Comparison of ENCODE assay signal across 8 cellular contexts in the genomic region with DNA sequence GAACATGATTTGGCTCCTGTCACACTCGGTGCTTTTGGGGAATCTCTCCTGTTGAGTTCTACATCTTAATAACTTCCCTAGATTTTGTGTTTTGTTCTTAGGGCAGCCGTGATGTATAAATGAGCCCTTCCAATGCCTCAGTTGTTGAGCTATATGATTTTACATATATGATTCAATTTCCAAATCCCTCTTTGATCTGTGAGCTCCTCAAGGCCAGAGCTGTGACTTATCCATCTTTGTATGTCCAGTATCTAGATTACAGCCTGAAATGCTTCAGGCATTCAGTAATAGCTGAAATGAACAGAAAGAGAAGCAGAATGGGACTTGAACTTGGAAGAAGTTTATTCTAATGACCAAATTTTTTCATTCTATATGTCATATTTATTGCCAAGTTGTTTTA. TPM values are rescaled to one million over a fixed set of nuclear protein-coding genes. Genes with fewer than 3 reads are reported as not detected.
DNase-seq lines count a peak whose midpoint lies in the region; ATAC-seq, FAIRE-seq and TF ChIP-seq lines count a peak whose summit lies in the region.

No MANE protein-coding gene starts in this region.

- TF ChIP-seq EP300 in HepG2 (IDR thresholded peaks at IDR 0.05; ENCODE audit: low read depth in 2 of 2, low read length in 2 of 2) (no peak), HepG2 (CRISPR knock-in tag; IDR thresholded peaks at IDR 0.05; ENCODE audit: borderline replicate concordance) (no peak)

- H3K4me1 Mint-ChIP-seq in activated CD8-positive, alpha-beta T cell treated with anti-CD3 and anti-CD28 coated beads, Interleukin-2, amount 10 ng/mL, durations not matched to agents 7 days and 5 days (ENCODE audit: low read depth): peaks cover 26% of the 10 kb centered on the region

- H3K4me2 ChIP-seq in HepG2 (ENCODE audit: low read depth, low read length): peak overlapping the region; percentile 76

- CTCF ChIA-PET in activated CD8-positive, alpha-beta T cell treated with anti-CD3 and anti-CD28 coated beads, Interleukin-2, amount 10 ng/mL, durations not matched to agents 7 days and 5 days (lab: Charles Lee): interaction anchor here (0.9 to 2.2 kb wide), 9 partner anchors 9 to 118 kb away, joined by 3 to 9 read pairs (median 4); a partner anchor contains a TSS
- CTCF ChIA-PET in HepG2 (lab: Yijun Ruan, JAX; ENCODE audit: low intra/inter-chr PET ratio, low total read pairs) (no interaction called here), RWPE1 (lab: Yijun Ruan, JAX) (no interaction called here)

- H3K4me3 Mint-ChIP-seq in activated CD8-positive, alpha-beta T cell treated with anti-CD3 and anti-CD28 coated beads, Interleukin-2, amount 10 ng/mL, durations not matched to agents 7 days and 5 days: peak overlapping the region; percentile 80

- 0% methylated on average over 2 of the region's 2 CpGs for WGBS in HepG2 (ENCODE audit: low lambda C conversion rate)

- H3K4me1 ChIP-seq in HepG2 (ENCODE audit: insufficient read depth, low read length): no peaks in the 10 kb centered on the region; the same call in 1 of the 2 replicates

- H3K27ac Mint-ChIP-seq in activated CD8-positive, alpha-beta T cell treated with anti-CD3 and anti-CD28 coated beads, Interleukin-2, amount 10 ng/mL, durations not matched to agents 7 days and 5 days: peak overlapping the region; percentile 90

- TF ChIP-seq POLR2A in HepG2 (IDR thresholded peaks at IDR 0.05; ENCODE audit: insufficient read depth in 1 of 2, low read depth in 2 of 2, low read length in 2 of 2): no peak

- no peaks in the 10 kb centered on the region for H3K36me3 Mint-ChIP-seq in activated CD8-positive, alpha-beta T cell treated with anti-CD3 and anti-CD28 coated beads, Interleukin-2, amount 10 ng/mL, durations not matched to agents 7 days and 5 days (ENCODE audit: low read depth)

- H3K27me3 Mint-ChIP-seq in activated CD8-positive, alpha-beta T cell treated with anti-CD3 and anti-CD28 coated beads, Interleukin-2, amount 10 ng/mL, durations not matched to agents 7 days and 5 days (ENCODE audit: low read depth): no peaks in the 10 kb centered on the region

- POLR2A ChIA-PET in activated CD8-positive, alpha-beta T cell treated with anti-CD3 and anti-CD28 coated beads, Interleukin-2, amount 10 ng/mL, durations not matched to agents 7 days and 5 days (lab: Charles Lee): interaction anchor here (0.6 to 2.2 kb wide), 5 partner anchors 27 to 526 kb away, joined by 3 to 28 read pairs (median 3); a partner anchor contains a TSS
- POLR2A ChIA-PET in HepG2 (lab: Yijun Ruan, JAX): interaction anchor here (1.4 kb wide), 1 partner anchor 27 kb away, joined by 5 read pairs; a partner anchor contains a TSS
- POLR2A ChIA-PET in RWPE1 (lab: Yijun Ruan, JAX; ENCODE audit: low non-redundant PET): no interaction called here

- H3K79me2 ChIP-seq in HepG2 (ENCODE audit: insufficient read depth, low read length): no peaks in the 10 kb centered on the region

- H3K27ac ChIP-seq in HepG2 (ENCODE audit: extremely low read length, insufficient read depth, low read length) (no peak overlapping the region), RWPE1 (no peak overlapping the region)

- H3K9ac ChIP-seq in HepG2 (ENCODE audit: insufficient read depth, low read depth, low read length): peak overlapping the region; percentile 38; the same call in 1 of the 2 replicates

- peak overlapping the region; percentile 94 for H2AFZ ChIP-seq in HepG2 (ENCODE audit: low read length)

- no peaks in the 10 kb centered on the region for H3K9me3 ChIP-seq in HepG2 (ENCODE audit: low read length)

- H3K4me3 ChIP-seq in HepG2 (replicated peaks in 1 of 3; ENCODE audit: insufficient read depth in 1 of 3, low read depth in 2 of 3, low read length in 3 of 3): peak overlapping the region; percentile 49 to 69 (median 63); a peak in 5 of 6 replicates

- no peak for FAIRE-seq in HepG2 (lab: Jason Lieb, UNC)

- intact Hi-C loops in HepG2 (cut with micrococcal nuclease; ENCODE audit: unreplicated experiment): no loop called here

- ATAC-seq in GM21717 (IDR thresholded peaks at IDR 0.05; ENCODE audit: unreplicated experiment): peak; percentile 23
- peak; percentile 14 for ATAC-seq in activated CD8-positive, alpha-beta T cell treated with anti-CD3 and anti-CD28 coated beads, Interleukin-2, amount 10 ng/mL, durations not matched to agents 7 days and 5 days
- peak; percentile 34; the same call in 2 of the 3 replicates for ATAC-seq in HepG2

- no TSS peak for BruUV-seq in HepG2 (replicated peaks; lab: Mats Ljungman, UMichigan)

- in situ Hi-C loops in HepG2 (cut with HindIII; ENCODE audit: extremely low pct_ligation_motif_present, low pct_unique_long_range_greater_than_20kb): no loop called here

- H4K20me1 ChIP-seq in HepG2 (ENCODE audit: insufficient read depth, low read length): no peaks in the 10 kb centered on the region

- peaks cover 0 to 2% of the 10 kb centered on the region in 2 experiments; a peak in 1 of 5 replicates for H3K27me3 ChIP-seq in HepG2 (ENCODE audit: control insufficient read depth in 1 of 2, insufficient read depth in 2 of 2, low read length in 2 of 2)

- no peaks in the 10 kb centered on the region for H3K36me3 ChIP-seq in HepG2 (replicated peaks in 1 of 2; ENCODE audit: control insufficient read depth in 1 of 2, insufficient read depth in 2 of 2, low read length in 2 of 2)

- DNase-seq in AML-193 (lab: John Stamatoyannopoulos, UW) (peak; percentile 37 to 49), HepG2 (ENCODE audit: low spot score) (no peak), RWPE1 (ENCODE audit: low spot score) (no peak), NCI-H69 (lab: John Stamatoyannopoulos, UW) (no peak), DMS153 treated with DMSO at 0.1 percent for 48 hours (lab: John Stamatoyannopoulos, UW; ENCODE audit: unreplicated experiment) (no peak), NOMO-1 treated with DMSO at 0.1 percent for 48 hours (lab: John Stamatoyannopoulos, UW; ENCODE audit: unreplicated experiment) (no peak)
- DNase-seq in activated CD8-positive, alpha-beta T cell treated with anti-CD3 and anti-CD28 coated beads, Interleukin-2, amount 10 ng/mL, durations not matched to agents 7 days and 5 days: no peak

- no peak for TF ChIP-seq CTCF in HepG2 (CRISPR knock-in tag; IDR thresholded peaks at IDR 0.05)
- no peak for TF ChIP-seq CTCF in RWPE1 (conservative IDR thresholded peaks at IDR 0.05; ENCODE audit: low read depth)

- no peak for TF ChIP-seq RAD21 in HepG2 (CRISPR knock-in tag; IDR thresholded peaks at IDR 0.05)

- H3K9me3 Mint-ChIP-seq in activated CD8-positive, alpha-beta T cell treated with anti-CD3 and anti-CD28 coated beads, Interleukin-2, amount 10 ng/mL, durations not matched to agents 7 days and 5 days (ENCODE audit: insufficient read depth): no peaks in the 10 kb centered on the region

RNA-seq across cellular contexts. Expression of a gene that starts 26.6 kb away (rescaled TPM):
- 10 to 100 TPM; 85.6 to 87.6 TPM for total RNA-seq in activated CD8-positive, alpha-beta T cell treated with anti-CD3 and anti-CD28 coated beads, Interleukin-2, amount 10 ng/mL, durations not matched to agents 7 days and 5 days
- 38.9 and 45.7 TPM in 2 replicates for total RNA-seq in HepG2 (2016; rRNA removed; fragmentation: Illumina TruSeq; extraction: Trizol)
- total RNA-seq in HepG2 (2016; cell fraction: cytosol; rRNA removed; fragmentation: Illumina TruSeq; extraction: Trizol; ENCODE audit: low read depth): 13.0 and 21.5 TPM in 2 replicates
- 35.7 and 40.9 TPM in 2 replicates for total RNA-seq in HepG2 (2016; cell fraction: insoluble cytoplasmic fraction; rRNA removed; fragmentation: Illumina TruSeq; extraction: Trizol)
- 31.2 and 43.3 TPM in 2 replicates for total RNA-seq in HepG2 (2016; cell fraction: membrane; rRNA removed; fragmentation: Illumina TruSeq; extraction: Trizol)
- 40.0 and 42.5 TPM in 2 replicates for total RNA-seq in HepG2 (2016; cell fraction: nucleus; rRNA removed; fragmentation: Illumina TruSeq; extraction: Trizol)
- 39.0 and 47.0 TPM in 2 replicates for polyA plus RNA-seq in HepG2 (2011; rRNA removed)
- polyA plus RNA-seq in HepG2 (2011; cell fraction: cytosol; rRNA removed): 14.9 and 20.6 TPM in 2 replicates
- polyA plus RNA-seq in HepG2 (2011; cell fraction: nucleus; rRNA removed): 90.0 and 93.2 TPM in 2 replicates
- polyA plus RNA-seq in HepG2 (2012): 36.7 and 38.4 TPM in 2 replicates
- polyA plus RNA-seq in HepG2 (2016; cell fraction: cytosol; fragmentation: Illumina TruSeq; extraction: Trizol; ENCODE audit: low read depth): 25.3 and 43.8 TPM in 2 replicates
- polyA plus RNA-seq in HepG2 (2016; cell fraction: insoluble cytoplasmic fraction; fragmentation: Illumina TruSeq; extraction: Trizol; ENCODE audit: low read depth): 46.0 and 47.1 TPM in 2 replicates
- polyA plus RNA-seq in HepG2 (2016; cell fraction: membrane; fragmentation: Illumina TruSeq; extraction: Trizol; ENCODE audit: low read depth): 30.1 and 41.0 TPM in 2 replicates
- polyA plus RNA-seq in HepG2 (2016; cell fraction: nucleus; fragmentation: Illumina TruSeq; extraction: Trizol; ENCODE audit: insufficient read depth, low read depth): 63.2 and 66.5 TPM in 2 replicates
- 31.1 and 48.7 TPM in 2 replicates for polyA minus RNA-seq in HepG2 (2011; rRNA and poly(A)+ RNA removed; ENCODE audit: low replicate concordance)
- 23.7 and 30.7 TPM in 2 replicates for polyA minus RNA-seq in HepG2 (2011; cell fraction: cytosol; rRNA and poly(A)+ RNA removed)
- 89.0 and 94.0 TPM in 2 replicates for polyA minus RNA-seq in HepG2 (2011; cell fraction: nucleus; rRNA and poly(A)+ RNA removed)

RNA-seq across cellular contexts. Expression of a gene that starts 26.8 kb away (rescaled TPM):
- total RNA-seq in activated CD8-positive, alpha-beta T cell treated with anti-CD3 and anti-CD28 coated beads, Interleukin-2, amount 10 ng/mL, durations not matched to agents 7 days and 5 days: 10 to 100 TPM; 21.3 to 22.3 TPM
- 4.1 and 5.3 TPM in 2 replicates for total RNA-seq in HepG2 (2016; rRNA removed; fragmentation: Illumina TruSeq; extraction: Trizol)
- total RNA-seq in HepG2 (2016; cell fraction: cytosol; rRNA removed; fragmentation: Illumina TruSeq; extraction: Trizol; ENCODE audit: low read depth): 0.71 TPM in 2 replicates
- 3.3 and 5.6 TPM in 2 replicates for total RNA-seq in HepG2 (2016; cell fraction: insoluble cytoplasmic fraction; rRNA removed; fragmentation: Illumina TruSeq; extraction: Trizol)
- 1.3 and 2.8 TPM in 2 replicates for total RNA-seq in HepG2 (2016; cell fraction: membrane; rRNA removed; fragmentation: Illumina TruSeq; extraction: Trizol)
- total RNA-seq in HepG2 (2016; cell fraction: nucleus; rRNA removed; fragmentation: Illumina TruSeq; extraction: Trizol): 9.7 and 10.2 TPM in 2 replicates
- 1.8 and 2.6 TPM in 2 replicates for polyA plus RNA-seq in HepG2 (2011; rRNA removed)
- 0.93 and 1.4 TPM in 2 replicates for polyA plus RNA-seq in HepG2 (2011; cell fraction: cytosol; rRNA removed)
- polyA plus RNA-seq in HepG2 (2011; cell fraction: nucleus; rRNA removed): 2.4 and 2.5 TPM in 2 replicates
- polyA plus RNA-seq in HepG2 (2012): 3.8 and 4.8 TPM in 2 replicates
- 0.38 and 0.66 TPM in 2 replicates for polyA plus RNA-seq in HepG2 (2016; cell fraction: cytosol; fragmentation: Illumina TruSeq; extraction: Trizol; ENCODE audit: low read depth)
- 4.5 and 4.8 TPM in 2 replicates for polyA plus RNA-seq in HepG2 (2016; cell fraction: insoluble cytoplasmic fraction; fragmentation: Illumina TruSeq; extraction: Trizol; ENCODE audit: low read depth)
- 0.79 and 1.2 TPM in 2 replicates for polyA plus RNA-seq in HepG2 (2016; cell fraction: membrane; fragmentation: Illumina TruSeq; extraction: Trizol; ENCODE audit: low read depth)
- 6.5 and 7.6 TPM in 2 replicates for polyA plus RNA-seq in HepG2 (2016; cell fraction: nucleus; fragmentation: Illumina TruSeq; extraction: Trizol; ENCODE audit: insufficient read depth, low read depth)
- polyA minus RNA-seq in HepG2 (2011; rRNA and poly(A)+ RNA removed; ENCODE audit: low replicate concordance): 1.6 and 2.5 TPM in 2 replicates
- polyA minus RNA-seq in HepG2 (2011; cell fraction: cytosol; rRNA and poly(A)+ RNA removed): 4.0 and 7.2 TPM in 2 replicates
- 21.9 and 22.1 TPM in 2 replicates for polyA minus RNA-seq in HepG2 (2011; cell fraction: nucleus; rRNA and poly(A)+ RNA removed)

Comparison
In these comparisons a context has a peak if more than half of its experiments do, and no peak if none do; other contexts are left out.
1. DNase-seq: peak in AML-193 (2 of 2); none in activated CD8-positive, alpha-beta T cell treated with anti-CD3 and anti-CD28 coated beads, Interleukin-2, amount 10 ng/mL, durations not matched to agents 7 days and 5 days (single experiment), HepG2 (single experiment), RWPE1 (single experiment), NCI-H69 (single experiment), DMS153 treated with DMSO at 0.1 percent for 48 hours (single experiment) and NOMO-1 treated with DMSO at 0.1 percent for 48 hours (single experiment).
2. Peak in every context shown above with its lines, with median percentiles within 50 percentile points of each other: ATAC-seq.